Comparison of ENCODE assay signal across 10 cellular contexts in the genomic region with DNA sequence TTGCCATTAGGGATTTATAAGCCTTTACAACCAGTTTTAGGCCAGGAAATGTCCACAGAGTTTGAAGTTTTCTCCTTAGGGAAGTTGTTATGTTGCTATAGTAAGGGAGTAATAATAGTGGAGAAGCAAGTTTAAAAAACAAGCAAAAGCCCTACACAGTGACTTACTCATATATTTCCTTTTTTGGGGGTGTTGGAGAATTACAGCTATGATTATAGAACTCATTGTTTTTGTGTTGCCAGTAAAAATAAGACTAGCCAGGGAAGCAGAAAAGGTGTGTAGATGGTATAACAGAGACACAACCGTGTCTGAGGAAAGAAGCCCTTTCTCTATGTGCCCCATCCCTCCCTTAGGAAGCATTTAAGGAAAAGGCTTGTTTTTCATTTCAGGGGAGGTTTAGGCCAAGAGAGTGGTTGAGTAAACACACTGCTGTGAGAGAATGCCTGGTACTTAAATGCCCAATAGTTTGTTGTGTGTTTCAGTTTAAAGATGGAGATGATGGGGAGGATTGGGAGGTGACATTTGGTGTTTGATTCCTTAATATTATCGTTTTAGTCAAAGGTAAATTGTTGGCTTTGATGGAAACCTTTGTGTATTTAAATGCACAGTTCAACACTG. TPM values are rescaled to one million over a fixed set of nuclear protein-coding genes. Genes with fewer than 3 reads are reported as not detected.
DNase-seq lines count a peak whose midpoint lies in the region; ATAC-seq, FAIRE-seq and TF ChIP-seq lines count a peak whose summit lies in the region.
"Had no signal": no experiment of that assay in that cellular context is flagged by ENCODE, and none has a peak within 500 bp of the region (broad histone marks: within the 10 kb centered on the region; RNA-seq: fewer than 3 reads in every experiment).

No MANE protein-coding gene starts in this region.

- H3K27me3 ChIP-seq in tibial artery, result no peaks in the 10 kb centered on the region

- FAIRE-seq in kidney (lab: Jason Lieb, UNC), result no peak
- FAIRE-seq: G401.6 had no signal

- H3K27ac ChIP-seq in kidney (ENCODE audit: low read depth in 2 of 2, low read length in 2 of 2) (peak overlapping the region; percentile 61 to 97), tibial artery (peak overlapping the region; percentile 96 to 100)

- H3K4me1 ChIP-seq in kidney (ENCODE audit: control insufficient read depth in 1 of 2, insufficient read depth in 1 of 2, low read depth in 1 of 2, low read length in 2 of 2) (peaks cover 20 to 25% of the 10 kb centered on the region in 2 donors), tibial artery (peaks cover 0 to 59% (median 39%) of the 10 kb centered on the region in 4 donors)

- TF ChIP-seq CTCF in kidney (IDR thresholded peaks at IDR 0.05; ENCODE audit: borderline replicate concordance, extremely low read depth, insufficient read depth) (no peak), tibial artery (IDR thresholded peaks at IDR 0.05) (no peak)

- no peaks in the 10 kb centered on the region for H3K9me3 ChIP-seq in kidney (ENCODE audit: control insufficient read depth in 1 of 2, low read length in 2 of 2)
- H3K9me3 ChIP-seq in tibial artery, result no peaks in the 10 kb centered on the region

- no peaks in the 10 kb centered on the region for H3K9me3 Mint-ChIP-seq in activated T-cell treated with anti-CD3 and anti-CD28 coated beads, Interleukin-2, amount 50 U/mL, for 24 hours
- H3K9me3 Mint-ChIP-seq in activated naive CD8-positive, alpha-beta T cell (ENCODE audit: low read depth), result no peaks in the 10 kb centered on the region

- no peak for ATAC-seq in GM18498 (IDR thresholded peaks at IDR 0.05; ENCODE audit: unreplicated experiment)

- peaks cover 28% of the 10 kb centered on the region for H3K4me1 Mint-ChIP-seq in activated T-cell treated with anti-CD3 and anti-CD28 coated beads, Interleukin-2, amount 50 U/mL, for 24 hours (ENCODE audit: low read depth)
- H3K4me1 Mint-ChIP-seq in activated naive CD8-positive, alpha-beta T cell (ENCODE audit: low read depth), result peaks cover 28% of the 10 kb centered on the region

- DNase-seq in activated T-cell treated with anti-CD3 and anti-CD28 coated beads, Interleukin-2, amount 50 U/mL, for 24 hours, result no peak
- no peak for DNase-seq in activated T-cell treated with anti-CD3 and anti-CD28 coated beads for 4 hours
- DNase-seq in kidney, result no peak
- no peak for DNase-seq in tibial artery
- DNase-seq in central memory CD4-positive, alpha-beta T cell, result no peak
- DNase-seq in NCI-H2227 (lab: John Stamatoyannopoulos, UW; ENCODE audit: unreplicated experiment), result no peak
- DNase-seq: SHP77 had no signal

- H3K36me3 ChIP-seq in kidney (ENCODE audit: control insufficient read depth in 1 of 2, insufficient read depth in 2 of 2, low read length in 2 of 2) (no peaks in the 10 kb centered on the region), tibial artery (no peaks in the 10 kb centered on the region)

- peak overlapping the region; percentile 20 to 85 for H3K9ac ChIP-seq in kidney (ENCODE audit: low read length in 2 of 2)

- H3K36me3 Mint-ChIP-seq in activated T-cell treated with anti-CD3 and anti-CD28 coated beads, Interleukin-2, amount 50 U/mL, for 24 hours (ENCODE audit: low read depth), result peaks cover 13% of the 10 kb centered on the region
- H3K36me3 Mint-ChIP-seq in activated naive CD8-positive, alpha-beta T cell, result no peaks in the 10 kb centered on the region

- H3K4me3 ChIP-seq in kidney (ENCODE audit: low read length in 2 of 2), result peak overlapping the region; percentile 91 to 92
- peak overlapping the region; percentile 90 to 99 for H3K4me3 ChIP-seq in tibial artery

- H3K27ac Mint-ChIP-seq in activated T-cell treated with anti-CD3 and anti-CD28 coated beads, Interleukin-2, amount 50 U/mL, for 24 hours, result peak overlapping the region; percentile 95
- peak overlapping the region; percentile 91 for H3K27ac Mint-ChIP-seq in activated naive CD8-positive, alpha-beta T cell

- intact Hi-C loops in kidney (cut with DNase I) (no loop called here), tibial artery (cut with DNase I; ENCODE audit: low total_unique reads) (loop anchor here (10.0 kb wide), 3 partner anchors 111 to 301 kb away; partner anchors contain the start of genes PPP4R1 and RAB31)

- H3K4me3 Mint-ChIP-seq in activated T-cell treated with anti-CD3 and anti-CD28 coated beads, Interleukin-2, amount 50 U/mL, for 24 hours, result peak overlapping the region; percentile 91
- H3K4me3 Mint-ChIP-seq in activated naive CD8-positive, alpha-beta T cell, result peak overlapping the region; percentile 97

- no peaks in the 10 kb centered on the region for H3K27me3 Mint-ChIP-seq in activated T-cell treated with anti-CD3 and anti-CD28 coated beads, Interleukin-2, amount 50 U/mL, for 24 hours
- no peaks in the 10 kb centered on the region for H3K27me3 Mint-ChIP-seq in activated naive CD8-positive, alpha-beta T cell

RNA-seq across cellular contexts. Expression of gene VAPA, which starts 2.4 kb away (rescaled TPM):
- 171 TPM for total RNA-seq in kidney
- 185 TPM for polyA plus RNA-seq in kidney (ENCODE audit: insufficient read depth, low read depth, low replicate concordance)

RNA-seq across cellular contexts. Expression of gene TXNDC2, which starts 30.4 kb away (rescaled TPM):
- total RNA-seq in kidney, result 0.16 TPM
- polyA plus RNA-seq in kidney (ENCODE audit: insufficient read depth, low read depth, low replicate concordance), result not detected
